ENCODE assay signal across 19 cellular contexts in genomic region chr1:98068016-98068415, GRCh38.
DNase-seq lines count a peak whose midpoint lies in the region; ATAC-seq, FAIRE-seq and TF ChIP-seq lines count a peak whose summit lies in the region.
"Had no signal": no experiment of that assay in that cellular context is flagged by ENCODE, and none has a peak within 500 bp of the region (broad histone marks: within the 10 kb centered on the region; RNA-seq: fewer than 3 reads in every experiment).

No MANE protein-coding gene starts in this region.

- DNase-seq in ELR (ENCODE audit: low read depth) (peak; percentile 35), H54 (ENCODE audit: insufficient read length, low spot score) (no peak), keratinocyte (ENCODE audit: low read depth, low spot score) (no peak), ACHN (no peak), erythroblast (lab: John Stamatoyannopoulos, UW) (no peak), NCI-H2227 treated with DMSO at 0.1 percent for 48 hours (lab: John Stamatoyannopoulos, UW) (no peak)
- DNase-seq: CD8-positive, alpha-beta T cell; COR-L47; DMS153; DMS79 treated with DMSO at 0.1 percent for 48 hours; EL; GF-D8; H9 had no signal

- in situ Hi-C loops in ACHN (cut with HindIII; ENCODE audit: low pct_ligation_motif_present, low pct_unique_long_range_greater_than_20kb, low sequenced_read_pairs), result no loop called here

- TF ChIP-seq CTCF in VCaP (conservative IDR thresholded peaks at IDR 0.05) (no peak), keratinocyte (optimal IDR thresholded peaks at IDR 0.05 in 1 of 3, IDR thresholded peaks at IDR 0.05 in 1 of 3, conservative IDR thresholded peaks at IDR 0.05 in 1 of 3; ENCODE audit: extremely low read depth in 1 of 3, insufficient read depth in 2 of 3, low read length in 3 of 3) (no peak)

- no peaks in the 10 kb centered on the region for H3K27me3 ChIP-seq in keratinocyte (ENCODE audit: control insufficient read depth, extremely low read depth, insufficient read depth, low read length)

- H3K9me3 ChIP-seq in keratinocyte (ENCODE audit: control insufficient read depth, low read depth, low read length), result no peaks in the 10 kb centered on the region

- no peaks in the 10 kb centered on the region for H4K20me1 ChIP-seq in keratinocyte (ENCODE audit: control insufficient read depth, extremely low read depth, insufficient read depth, low read length)

- H3K27ac ChIP-seq in VCaP, result peak overlapping the region; percentile 74; the same call in 1 of the 2 replicates
- no peak overlapping the region for H3K27ac ChIP-seq in keratinocyte (ENCODE audit: control insufficient read depth, insufficient read depth, low read length)
- H3K27ac ChIP-seq: HL-60, KMS-11 had no signal

- no peak overlapping the region for H3K9ac ChIP-seq in keratinocyte (ENCODE audit: control insufficient read depth, extremely low read depth, insufficient read depth, low read length)
- H3K9ac ChIP-seq: KMS-11 had no signal

- no peaks in the 10 kb centered on the region for H3K9me1 ChIP-seq in keratinocyte (ENCODE audit: control insufficient read depth, extremely low read depth, insufficient read depth, low read length)

- FAIRE-seq in H54 (lab: Jason Lieb, UNC) (peak; percentile 95), keratinocyte (lab: Jason Lieb, UNC) (peak; percentile 23)
- FAIRE-seq: D721Med had no signal

- no peaks in the 10 kb centered on the region for H3K4me1 ChIP-seq in keratinocyte (ENCODE audit: control insufficient read depth, extremely low read depth, insufficient read depth, low read length)

- dilution Hi-C loops in keratinocyte (cut with MboI; ENCODE audit: extremely low pct_ligation_motif_present, low sequenced_read_pairs), result no loop called here

- no peaks in the 10 kb centered on the region for H3K79me2 ChIP-seq in keratinocyte (ENCODE audit: control insufficient read depth, insufficient read depth, low read length)

- no peak overlapping the region for H3K4me2 ChIP-seq in keratinocyte (ENCODE audit: control insufficient read depth, extremely low read depth, insufficient read depth, low read depth, low read length)
- H3K4me2 ChIP-seq: GM23338, KMS-11 had no signal

- H2AFZ ChIP-seq in keratinocyte (ENCODE audit: control insufficient read depth, low read length), result no peak overlapping the region
- H2AFZ ChIP-seq: GM23338 had no signal

- H3K36me3 ChIP-seq in keratinocyte (ENCODE audit: control insufficient read depth in 2 of 2, extremely low read depth in 1 of 2, insufficient read depth in 2 of 2, low read length in 2 of 2), result no peaks in the 10 kb centered on the region

- TF ChIP-seq POLR2A in H54 (IDR thresholded peaks at IDR 0.05; ENCODE audit: low read depth, low read length), result no peak
- TF ChIP-seq POLR2A in erythroblast (IDR thresholded peaks at IDR 0.05; ENCODE audit: low read length), result no peak

- ATAC-seq in HG03432 (IDR thresholded peaks at IDR 0.05; ENCODE audit: unreplicated experiment), result no peak
- ATAC-seq: CD8-positive, alpha-beta T cell; GM23338 had no signal

- H3K4me3 ChIP-seq in keratinocyte (ENCODE audit: control insufficient read depth in 2 of 3, extremely low read depth in 1 of 3, insufficient read depth in 2 of 3, low read depth in 1 of 3, low read length in 3 of 3), result no peak overlapping the region
- H3K4me3 ChIP-seq: GM23338 had no signal
